8 cellular contexts compared by ENCODE assay signal in the genomic region with DNA sequence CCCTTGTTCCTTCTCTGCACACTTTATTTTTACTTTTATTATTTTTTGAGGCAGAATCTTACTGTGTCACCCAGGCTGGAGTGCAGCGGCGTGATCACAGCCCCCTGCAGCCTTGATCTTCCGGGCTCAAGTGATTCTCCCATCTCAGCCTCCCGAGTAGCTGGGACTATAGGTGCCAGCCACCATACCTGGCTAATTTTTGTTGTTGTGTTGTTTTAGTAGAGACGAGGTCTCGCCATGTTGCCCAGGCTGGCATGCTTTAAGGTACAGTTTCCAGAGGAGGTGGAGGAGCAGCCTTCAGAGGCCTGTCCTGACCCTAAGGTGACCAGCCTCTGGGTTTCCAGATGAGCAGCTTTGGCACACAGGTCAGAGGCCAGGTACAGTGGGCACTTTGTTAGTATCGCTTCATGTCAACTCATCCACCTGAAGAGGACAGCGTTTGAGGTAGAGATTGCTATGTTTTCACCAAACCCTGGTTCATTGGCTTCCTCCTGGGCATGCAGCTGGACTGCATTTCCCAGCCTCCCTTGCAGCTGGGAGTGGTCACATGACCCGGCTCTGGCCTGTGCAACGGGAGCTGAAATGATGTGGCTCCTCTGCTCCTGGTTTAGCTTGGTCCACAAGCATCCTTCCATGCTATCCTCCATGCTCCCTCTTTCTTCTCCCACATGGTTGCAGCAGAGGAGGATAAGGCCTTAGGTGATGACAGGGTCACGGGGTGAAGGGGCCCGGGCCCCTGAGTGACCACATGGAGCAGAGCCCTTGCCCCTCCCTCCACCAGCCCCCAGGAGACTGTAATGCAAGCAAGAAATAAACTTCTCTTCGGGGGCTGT.
A peak's percentile ranks its signal among the peaks of the same experiment; 100 is the strongest.
DNase-seq lines count a peak whose midpoint lies in the region; TF ChIP-seq lines count a peak whose summit lies in the region.

No MANE protein-coding gene starts in this region.

- peaks cover 54 to 64% (median 64%) of the 10 kb centered on the region in 3 donors for H3K4me1 ChIP-seq in skeletal muscle tissue (ENCODE audit: control insufficient read depth in 3 of 3, insufficient read depth in 3 of 3, low read length in 3 of 3)

- DNase-seq in DMS 273 (lab: John Stamatoyannopoulos, UW; ENCODE audit: unreplicated experiment) (peak; percentile 65), DMS 273 treated with DMSO at 0.1 percent for 48 hours (lab: John Stamatoyannopoulos, UW) (no peak), RPMI7951 (ENCODE audit: low read depth) (peak; percentile 31), fibroblast of pulmonary artery (ENCODE audit: low read depth) (peak; percentile 53), NCI-H1105 (lab: John Stamatoyannopoulos, UW) (no peak), midbrain (lab: John Stamatoyannopoulos, UW) (no peak), DMS79 treated with DMSO at 0.1 percent for 48 hours (lab: John Stamatoyannopoulos, UW) (no peak)

- no peaks in the 10 kb centered on the region for H3K36me3 ChIP-seq in skeletal muscle tissue (ENCODE audit: control insufficient read depth in 3 of 3, insufficient read depth in 3 of 3, low read length in 3 of 3)

- no peaks in the 10 kb centered on the region for H3K9me3 ChIP-seq in skeletal muscle tissue (ENCODE audit: control insufficient read depth in 3 of 3, low read length in 3 of 3)

- no peak overlapping the region for H3K4me3 ChIP-seq in fibroblast of pulmonary artery (replicated peaks; ENCODE audit: low read depth, low read length)
- no peak overlapping the region for H3K4me3 ChIP-seq in skeletal muscle tissue (ENCODE audit: low read length in 3 of 3)

- H3K27me3 ChIP-seq in skeletal muscle tissue (ENCODE audit: control insufficient read depth in 3 of 3, insufficient read depth in 3 of 3, low read length in 3 of 3): no peaks in the 10 kb centered on the region

- TF ChIP-seq CTCF in fibroblast of pulmonary artery (IDR thresholded peaks at IDR 0.05; ENCODE audit: low read length, missing control alignments): no peak

- peak overlapping the region in 1 of 3 donors; percentile 40 for H3K9ac ChIP-seq in skeletal muscle tissue (ENCODE audit: low read depth in 1 of 3, low read length in 3 of 3)

- H3K27ac ChIP-seq in skeletal muscle tissue (ENCODE audit: low read depth, low read length): peak overlapping the region; percentile 66

Comparison
In these comparisons a context has a peak if more than half of its experiments do, and no peak if none do; other contexts are left out.
1. DNase-seq: peak in DMS 273 (single experiment), RPMI7951 (single experiment) and fibroblast of pulmonary artery (single experiment); none in DMS 273 treated with DMSO at 0.1 percent for 48 hours (single experiment), NCI-H1105 (single experiment), midbrain (single experiment) and DMS79 treated with DMSO at 0.1 percent for 48 hours (single experiment).